ENCODE assay signal across 9 cellular contexts in genomic region chr17:40038882-40039513, GRCh38. TPM values are rescaled to one million over a fixed set of nuclear protein-coding genes. Genes with fewer than 3 reads are reported as not detected.
A peak's percentile ranks its signal among the peaks of the same experiment; 100 is the strongest.
DNase-seq lines count a peak whose midpoint lies in the region; ATAC-seq, FAIRE-seq and TF ChIP-seq lines count a peak whose summit lies in the region.
"Had no signal": no experiment of that assay in that cellular context is flagged by ENCODE, and none has a peak within 500 bp of the region (broad histone marks: within the 10 kb centered on the region; RNA-seq: fewer than 3 reads in every experiment).

No MANE protein-coding gene starts in this region.

- peak; percentile 62 for FAIRE-seq in A204.1 (lab: Jason Lieb, UNC)
- FAIRE-seq in GM12891 (lab: Jason Lieb, UNC), result no peak
- FAIRE-seq: GM18507 had no signal

- no peaks in the 10 kb centered on the region for H3K36me3 ChIP-seq in skeletal muscle satellite cell (ENCODE audit: insufficient read depth, low read length)

- ATAC-seq in left cardiac atrium, result peak; percentile 94 to 95
- no peak for ATAC-seq in GM18519 (IDR thresholded peaks at IDR 0.05; ENCODE audit: low FRiP score, unreplicated experiment)

- no peaks in the 10 kb centered on the region for H3K27me3 ChIP-seq in skeletal muscle satellite cell (ENCODE audit: control insufficient read depth, insufficient read depth, low read length)

- H3K9ac ChIP-seq in skeletal muscle satellite cell (ENCODE audit: low read depth, low read length), result peak overlapping the region; percentile 41

- peak; percentile 85 for TF ChIP-seq CTCF in WI38 (IDR thresholded peaks at IDR 0.05; ENCODE audit: low read depth, low read length)

- peak overlapping the region; percentile 59 for H3K4me2 ChIP-seq in skeletal muscle satellite cell (ENCODE audit: low read length)

- no peaks in the 10 kb centered on the region for H3K9me3 ChIP-seq in skeletal muscle satellite cell (replicated peaks; ENCODE audit: low read length)

- TF ChIP-seq POLR2A in GM12891 (IDR thresholded peaks at IDR 0.05; ENCODE audit: low read depth, low read length), result no peak

- DNase-seq in H4 (ENCODE audit: low spot score) (peak; percentile 63), left cardiac atrium (peak; percentile 79), GM12891 (ENCODE audit: insufficient read length, low spot score) (no peak), NCI-H1436 treated with DMSO at 0.1 percent for 48 hours (lab: John Stamatoyannopoulos, UW) (no peak)

- intact Hi-C loops in left cardiac atrium (cut with DNase I), result no loop called here

- H3K4me1 ChIP-seq in skeletal muscle satellite cell (ENCODE audit: control insufficient read depth, insufficient read depth, low read length), result peaks cover 10% of the 10 kb centered on the region

- H3K4me3 ChIP-seq in WI38 (ENCODE audit: low read depth, low read length) (no peak overlapping the region), skeletal muscle satellite cell (ENCODE audit: low read length) (no peak overlapping the region)

TF ChIP-seq in GM12891, 5 proteins besides CTCF, POLR2A, EP300 and RAD21:
- TF ChIP-seq PAX5 (IDR thresholded peaks at IDR 0.05; ENCODE audit: insufficient read depth, low read length, severe bottlenecking) (no peak), TAF1 (IDR thresholded peaks at IDR 0.05; ENCODE audit: low read depth, low read length) (no peak), SPI1 (IDR thresholded peaks at IDR 0.05; ENCODE audit: low read depth, low read length) (no peak), POU2F2 (IDR thresholded peaks at IDR 0.05; ENCODE audit: low read depth, low read length) (no peak), POLR2AphosphoS5 (IDR thresholded peaks at IDR 0.05; ENCODE audit: low read depth, low read length) (no peak)

RNA-seq across cellular contexts. Expression of gene MED24, which starts 15.2 kb away (rescaled TPM):
- 33.9 and 44.5 TPM in 2 replicates for total RNA-seq in H4 (2014; rRNA removed; shearing (Covaris generic))
- 10 to 100 TPM; 44.0 to 56.4 TPM for total RNA-seq in left cardiac atrium
- 52.7 and 58.3 TPM in 2 replicates for total RNA-seq in skeletal muscle satellite cell (2012; rRNA removed)
- polyA plus RNA-seq in GM12891 (2012; ENCODE audit: low read depth, missing spikeins), result 41.6 TPM

RNA-seq across cellular contexts. Expression of gene CSF3, which starts 23.8 kb away (rescaled TPM):
- total RNA-seq in H4 (2014; rRNA removed; shearing (Covaris generic)), result not detected in 2 replicates
- total RNA-seq in left cardiac atrium, result 1 to 10 TPM in 1 of 2 donors, not detected in 1; 1.2 TPM
- 6.8 and 15.1 TPM in 2 replicates for total RNA-seq in skeletal muscle satellite cell (2012; rRNA removed)
- 0.24 TPM for polyA plus RNA-seq in GM12891 (2012; ENCODE audit: low read depth, missing spikeins)

RNA-seq across cellular contexts. Expression of gene THRA, which starts 23.8 kb away (rescaled TPM):
- total RNA-seq in H4 (2014; rRNA removed; shearing (Covaris generic)), result 13.6 and 16.6 TPM in 2 replicates
- total RNA-seq in left cardiac atrium, result 10 to 100 TPM; 54.4 to 77.9 TPM
- total RNA-seq in skeletal muscle satellite cell (2012; rRNA removed), result 18.8 and 22.6 TPM in 2 replicates
- 1.9 TPM for polyA plus RNA-seq in GM12891 (2012; ENCODE audit: low read depth, missing spikeins)

RNA-seq across cellular contexts. Expression of gene PSMD3, which starts 58.4 kb away (rescaled TPM):
- total RNA-seq in H4 (2014; rRNA removed; shearing (Covaris generic)), result 165 and 172 TPM in 2 replicates
- total RNA-seq in left cardiac atrium, result 10 to 100 TPM; 69.0 to 92.8 TPM
- total RNA-seq in skeletal muscle satellite cell (2012; rRNA removed), result 133 and 148 TPM in 2 replicates
- 91.0 TPM for polyA plus RNA-seq in GM12891 (2012; ENCODE audit: low read depth, missing spikeins)

Comparison
In these comparisons a context has a peak if more than half of its experiments do, and no peak if none do; other contexts are left out.
1. DNase-seq: peak in H4 (single experiment) and left cardiac atrium (single experiment); none in GM12891 (single experiment) and NCI-H1436 treated with DMSO at 0.1 percent for 48 hours (single experiment).